Comparison of ENCODE assay signal across 9 cellular contexts in genomic region chr11:96000064-96000463, GRCh38.
DNase-seq lines count a peak whose midpoint lies in the region; ATAC-seq and TF ChIP-seq lines count a peak whose summit lies in the region.
"Had no signal": no experiment of that assay in that cellular context is flagged by ENCODE, and none has a peak within 500 bp of the region (broad histone marks: within the 10 kb centered on the region; RNA-seq: fewer than 3 reads in every experiment).

No MANE protein-coding gene starts in this region.

- no peak overlapping the region for H3K27ac Mint-ChIP-seq in Caco-2 (ENCODE audit: unreplicated experiment)

- H3K27me3 ChIP-seq in lower lobe of right lung (ENCODE audit: low read depth) (no peaks in the 10 kb centered on the region), suprapubic skin (no peaks in the 10 kb centered on the region), Caco-2 (replicated peaks; ENCODE audit: control insufficient read depth, insufficient read depth, low read length) (no peaks in the 10 kb centered on the region)
- H3K27me3 ChIP-seq: colonic mucosa had no signal

- H3K4me1 ChIP-seq in lower lobe of right lung (peaks cover 21% of the 10 kb centered on the region), suprapubic skin (peaks cover 48% of the 10 kb centered on the region), Caco-2 (no peaks in the 10 kb centered on the region)
- H3K4me1 ChIP-seq: colonic mucosa had no signal

- peak overlapping the region; percentile 10 for H3K4me3 ChIP-seq in lower lobe of right lung
- peak overlapping the region; percentile 28 for H3K4me3 ChIP-seq in suprapubic skin
- H3K4me3 ChIP-seq in Caco-2 (ENCODE audit: low read depth, low read length): no peak overlapping the region
- H3K4me3 ChIP-seq: colonic mucosa had no signal

- H3K9me3 ChIP-seq in lower lobe of right lung (no peaks in the 10 kb centered on the region), suprapubic skin (no peaks in the 10 kb centered on the region), Caco-2 (0 out of 2 replicates have a peak, but pooled peaks cover under 1% of the 10 kb centered on the region)
- H3K9me3 ChIP-seq: colonic mucosa had no signal

- CTCF ChIA-PET in Caco-2 (lab: Charles Lee): interaction anchor here (1.1 kb wide), 1 partner anchor 151 kb away, joined by 3 read pairs; no protein-coding TSS in a partner anchor

- ATAC-seq in lower lobe of right lung (peak in 1 of 2 donors; percentile 39), GM21528 (IDR thresholded peaks at IDR 0.05; ENCODE audit: low FRiP score, unreplicated experiment) (no peak), HG02840 (IDR thresholded peaks at IDR 0.05; ENCODE audit: low FRiP score, unreplicated experiment) (no peak)

- peaks cover 14% of the 10 kb centered on the region for H3K9me3 Mint-ChIP-seq in Caco-2 (ENCODE audit: unreplicated experiment)

- H3K4me3 Mint-ChIP-seq in Caco-2 (ENCODE audit: unreplicated experiment): no peak overlapping the region

- no peak for TF ChIP-seq EP300 in suprapubic skin (IDR thresholded peaks at IDR 0.05)

- H3K36me3 ChIP-seq in lower lobe of right lung: no peaks in the 10 kb centered on the region
- no peaks in the 10 kb centered on the region for H3K36me3 ChIP-seq in suprapubic skin
- H3K36me3 ChIP-seq in Caco-2 (ENCODE audit: control insufficient read depth, insufficient read depth, low read length): no peaks in the 10 kb centered on the region
- H3K36me3 ChIP-seq: colonic mucosa had no signal

- H3K36me3 Mint-ChIP-seq in Caco-2 (ENCODE audit: insufficient read depth, unreplicated experiment): peaks cover 7% of the 10 kb centered on the region

- TF ChIP-seq CTCF in lower lobe of right lung (IDR thresholded peaks at IDR 0.05): no peak
- TF ChIP-seq CTCF in suprapubic skin (IDR thresholded peaks at IDR 0.05): no peak
- TF ChIP-seq CTCF in Caco-2 (IDR thresholded peaks at IDR 0.05; ENCODE audit: insufficient read depth in 1 of 2, low read depth in 1 of 2, low read length in 1 of 2, severe bottlenecking in 1 of 2, unreplicated experiment in 1 of 2): no peak

- no peaks in the 10 kb centered on the region for H3K4me1 Mint-ChIP-seq in Caco-2 (ENCODE audit: low read depth, unreplicated experiment)

- no peak for TF ChIP-seq POLR2A in suprapubic skin (IDR thresholded peaks at IDR 0.05)

- H3K27ac ChIP-seq in caudate nucleus (ENCODE audit: low read depth, low read length) (peak overlapping the region; percentile 65), lower lobe of right lung (peak overlapping the region; percentile 46), suprapubic skin (peak overlapping the region; percentile 70)
- H3K27ac ChIP-seq: colonic mucosa had no signal

- intact Hi-C loops in lower lobe of right lung (cut with DNase I): no loop called here
- intact Hi-C loops in Caco-2 (cut with micrococcal nuclease; ENCODE audit: unreplicated experiment): no loop called here

- 19% methylated on average over 4 of the region's 4 CpGs for WGBS in suprapubic skin

- BruUV-seq in Caco-2 (replicated peaks; lab: Mats Ljungman, UMichigan): no TSS peak

- peak; percentile 28 for DNase-seq in NCI-H1105 (lab: John Stamatoyannopoulos, UW)
- DNase-seq in caudate nucleus (lab: John Stamatoyannopoulos, UW): no peak
- DNase-seq in lower lobe of right lung: no peak
- no peak for DNase-seq in suprapubic skin (ENCODE audit: low spot score in 2 of 2)
- no peak for DNase-seq in Caco-2
- DNase-seq in NCI-H1092 treated with DMSO at 0.1 percent for 48 hours (lab: John Stamatoyannopoulos, UW): no peak
- DNase-seq: colonic mucosa had no signal

- POLR2A ChIA-PET in Caco-2 (lab: Charles Lee): no interaction called here

- H3K27me3 Mint-ChIP-seq in Caco-2 (ENCODE audit: insufficient read depth, unreplicated experiment): no peaks in the 10 kb centered on the region
